Comparison of ENCODE assay signal across 8 cellular contexts in genomic region chr22:21568207-21569075, GRCh38. TPM values are rescaled to one million over a fixed set of nuclear protein-coding genes. Genes with fewer than 3 reads are reported as not detected.
DNase-seq lines count a peak whose midpoint lies in the region; ATAC-seq and TF ChIP-seq lines count a peak whose summit lies in the region.

No MANE protein-coding gene starts in this region.

- H3K36me3 Mint-ChIP-seq in nephron (ENCODE audit: low read depth), result peaks cover 4% of the 10 kb centered on the region

- peaks cover 41% of the 10 kb centered on the region for H3K4me1 Mint-ChIP-seq in nephron

- TF ChIP-seq POLR2A in erythroblast (IDR thresholded peaks at IDR 0.05; ENCODE audit: low read length), result no peak

- in situ Hi-C loops in G401 (cut with HindIII; ENCODE audit: low sequenced_read_pairs), result no loop called here

- DNase-seq in NCI-H1417 (lab: John Stamatoyannopoulos, UW) (peak; percentile 4 to 42 (median 38)), NCI-H1417 treated with DMSO at 0.1 percent for 48 hours (lab: John Stamatoyannopoulos, UW) (no peak), erythroblast (lab: John Stamatoyannopoulos, UW) (peak; percentile 67 to 75), G401 (ENCODE audit: low spot score) (no peak), NCI-H2107 treated with DMSO at 0.1 percent for 48 hours (lab: John Stamatoyannopoulos, UW; ENCODE audit: unreplicated experiment) (no peak)

- no peaks in the 10 kb centered on the region for H3K27me3 Mint-ChIP-seq in nephron (ENCODE audit: low read depth)

- peak overlapping the region; percentile 92 to 97 (median 96) for H3K4me3 Mint-ChIP-seq in nephron

- peak; percentile 5 for ATAC-seq in HG03432 (IDR thresholded peaks at IDR 0.05; ENCODE audit: unreplicated experiment)

- TF ChIP-seq CTCF in WI38 (IDR thresholded peaks at IDR 0.05; ENCODE audit: low read depth, low read length) (no peak), nephron (IDR thresholded peaks at IDR 0.05; ENCODE audit: unreplicated experiment in 3 of 3) (no peak)

- H3K27ac Mint-ChIP-seq in nephron, result peak overlapping the region; percentile 85 to 97 (median 97)

- no peaks in the 10 kb centered on the region for H3K9me3 Mint-ChIP-seq in nephron

- peak overlapping the region; percentile 92 for H3K4me3 ChIP-seq in WI38 (ENCODE audit: low read depth, low read length)

RNA-seq across cellular contexts. Expression of gene UBE2L3, which starts 0.9 kb away (rescaled TPM):
- total RNA-seq in G401 (2014; rRNA removed; shearing (Covaris generic)), result 46.6 and 58.0 TPM in 2 replicates

RNA-seq across cellular contexts. Expression of gene RIMBP3C, which starts 17.2 kb away (rescaled TPM):
- 0.47 and 0.49 TPM in 2 replicates for total RNA-seq in G401 (2014; rRNA removed; shearing (Covaris generic))

Comparison
In these comparisons a context has a peak if more than half of its experiments do, and no peak if none do; other contexts are left out.
1. DNase-seq: peak in NCI-H1417 (3 of 3) and erythroblast (2 of 2); none in NCI-H1417 treated with DMSO at 0.1 percent for 48 hours (single experiment), G401 (single experiment) and NCI-H2107 treated with DMSO at 0.1 percent for 48 hours (single experiment).